Comparison of ENCODE assay signal across 16 cellular contexts in genomic region chr9:136577941-136578619, GRCh38. TPM values are rescaled to one million over a fixed set of nuclear protein-coding genes. Genes with fewer than 3 reads are reported as not detected.
A peak's percentile ranks its signal among the peaks of the same experiment; 100 is the strongest.
DNase-seq lines count a peak whose midpoint lies in the region; ATAC-seq and TF ChIP-seq lines count a peak whose summit lies in the region.
"Had no signal": no experiment of that assay in that cellular context is flagged by ENCODE, and none has a peak within 500 bp of the region (broad histone marks: within the 10 kb centered on the region; RNA-seq: fewer than 3 reads in every experiment).

No MANE protein-coding gene starts in this region.

- H3K36me3 ChIP-seq in Panc1 (ENCODE audit: control insufficient read depth, insufficient read depth, low read length) (no peaks in the 10 kb centered on the region), kidney epithelial cell (ENCODE audit: control insufficient read depth, insufficient read depth, low read length) (no peaks in the 10 kb centered on the region)
- H3K36me3 ChIP-seq: left lung had no signal

- in situ Hi-C loops in Panc1 (cut with HindIII; ENCODE audit: low pct_unique_long_range_greater_than_20kb, low sequenced_read_pairs), result no loop called here

- ATAC-seq in stimulated activated naive CD8-positive, alpha-beta T cell treated with anti-CD3 and anti-CD28 coated beads, Interleukin-15, amount 100 ng/mL, for 72 hours, result peak; percentile 18
- ATAC-seq in stimulated activated naive CD8-positive, alpha-beta T cell treated with anti-CD3 and anti-CD28 coated beads, Interleukin-15, Interleukin-2, amounts not matched to agents 100 U/mL and 50 U/mL, for 24 hours, result no peak
- peak; percentile 55 for ATAC-seq in Panc1
- ATAC-seq in GM21360 (IDR thresholded peaks at IDR 0.05; ENCODE audit: unreplicated experiment), result no peak
- no peak for ATAC-seq in CD4-positive, alpha-beta T cell (ENCODE audit: poor library complexity)

- no peak overlapping the region for H3K27ac Mint-ChIP-seq in stimulated activated naive CD8-positive, alpha-beta T cell treated with anti-CD3 and anti-CD28 coated beads, Interleukin-15, amount 100 ng/mL, for 72 hours
- H3K27ac Mint-ChIP-seq in CD4-positive, alpha-beta T cell, result no peak overlapping the region
- H3K27ac Mint-ChIP-seq: activated naive CD4-positive, alpha-beta T cell treated with anti-CD3 and anti-CD28 coated beads, Interleukin-2, amount 50 U/mL, for 72 hours had no signal

- POLR2A ChIA-PET in Panc1 (lab: Charles Lee), result interaction anchor here (1.2 kb wide), 1 partner anchor 93 kb away, joined by 12 read pairs; no protein-coding TSS in a partner anchor
- POLR2A ChIA-PET in CD4-positive, alpha-beta T cell (lab: Charles Lee), result no interaction called here

- intact Hi-C loops in Panc1 (cut with micrococcal nuclease; ENCODE audit: unreplicated experiment), result no loop called here
- intact Hi-C loops in CD4-positive, alpha-beta T cell (cut with DNase I, micrococcal nuclease), result no loop called here

- no peaks in the 10 kb centered on the region for H3K36me3 Mint-ChIP-seq in CD4-positive, alpha-beta T cell (ENCODE audit: low read depth)
- H3K36me3 Mint-ChIP-seq: activated naive CD4-positive, alpha-beta T cell treated with anti-CD3 and anti-CD28 coated beads, Interleukin-2, amount 50 U/mL, for 72 hours had no signal

- peaks cover 10% of the 10 kb centered on the region for H3K4me1 ChIP-seq in Panc1 (ENCODE audit: control insufficient read depth, insufficient read depth, low read length)

- H3K4me3 ChIP-seq in Panc1 (ENCODE audit: low read depth in 2 of 2, low read length in 2 of 2) (no peak overlapping the region), kidney epithelial cell (ENCODE audit: low read depth, low read length) (no peak overlapping the region)
- H3K4me3 ChIP-seq: left lung had no signal

- no peaks in the 10 kb centered on the region for H3K9me3 ChIP-seq in Panc1 (ENCODE audit: control insufficient read depth, insufficient read depth, low read depth, low read length)
- H3K9me3 ChIP-seq in CD4-positive, alpha-beta T cell (ENCODE audit: control insufficient read depth, low read length), result no peaks in the 10 kb centered on the region
- H3K9me3 ChIP-seq: left lung had no signal

- DNase-seq in stimulated activated naive CD8-positive, alpha-beta T cell treated with anti-CD3 and anti-CD28 coated beads, Interleukin-15, amount 100 ng/mL, for 72 hours, result peak in 1 of 2 donors; percentile 20
- DNase-seq in stimulated activated naive CD8-positive, alpha-beta T cell treated with anti-CD3 and anti-CD28 coated beads, Interleukin-15, Interleukin-2, amounts not matched to agents 100 U/mL and 50 U/mL, for 24 hours, result no peak
- no peak for DNase-seq in Panc1 (ENCODE audit: low read depth, low spot score)
- DNase-seq in kidney epithelial cell (ENCODE audit: low read depth), result peak; percentile 19
- no peak for DNase-seq in NCI-H2107 treated with DMSO at 0.1 percent for 48 hours (lab: John Stamatoyannopoulos, UW; ENCODE audit: unreplicated experiment)
- no peak for DNase-seq in CD4-positive, alpha-beta T cell
- DNase-seq in kidney glomerular epithelial cell (lab: John Stamatoyannopoulos, UW), result no peak
- DNase-seq: activated CD4-positive, alpha-beta T cell treated with anti-CD3 and anti-CD28 coated beads for 1 hour; activated T-cell treated with anti-CD3 and anti-CD28 coated beads, Interleukin-2, amount 50 U/mL, for 1 hour; AML-193; hypothalamus; MV-4-11; SHP77 treated with DMSO at 0.1 percent for 48 hours had no signal

- BruUV-seq in Panc1 (replicated peaks; lab: Mats Ljungman, UMichigan), result no TSS peak

- H3K27me3 ChIP-seq in Panc1 (ENCODE audit: control insufficient read depth, insufficient read depth, low read length) (no peaks in the 10 kb centered on the region), kidney epithelial cell (ENCODE audit: control insufficient read depth, insufficient read depth, low read length) (no peaks in the 10 kb centered on the region)
- H3K27me3 ChIP-seq in CD4-positive, alpha-beta T cell (ENCODE audit: control insufficient read depth, insufficient read depth, low read length), result no peaks in the 10 kb centered on the region

- H3K4me1 Mint-ChIP-seq in stimulated activated naive CD8-positive, alpha-beta T cell treated with anti-CD3 and anti-CD28 coated beads, Interleukin-15, amount 100 ng/mL, for 72 hours, result peaks cover 16% of the 10 kb centered on the region
- H3K4me1 Mint-ChIP-seq in CD4-positive, alpha-beta T cell (ENCODE audit: low read depth), result peaks cover 6% of the 10 kb centered on the region

- peaks cover 0 to 5% of the 10 kb centered on the region in 2 donors for H3K9me3 Mint-ChIP-seq in stimulated activated naive CD8-positive, alpha-beta T cell treated with anti-CD3 and anti-CD28 coated beads, Interleukin-15, amount 100 ng/mL, for 72 hours
- H3K9me3 Mint-ChIP-seq in CD4-positive, alpha-beta T cell, result no peaks in the 10 kb centered on the region
- H3K9me3 Mint-ChIP-seq: activated naive CD4-positive, alpha-beta T cell treated with anti-CD3 and anti-CD28 coated beads, Interleukin-2, amount 50 U/mL, for 72 hours had no signal

- no peak overlapping the region for H3K4me3 Mint-ChIP-seq in stimulated activated naive CD8-positive, alpha-beta T cell treated with anti-CD3 and anti-CD28 coated beads, Interleukin-15, amount 100 ng/mL, for 72 hours
- no peak overlapping the region for H3K4me3 Mint-ChIP-seq in CD4-positive, alpha-beta T cell

- H3K27ac ChIP-seq in Panc1 (ENCODE audit: low read length), result no peak overlapping the region
- H3K27ac ChIP-seq in CD4-positive, alpha-beta T cell (ENCODE audit: low read depth, low read length), result no peak overlapping the region
- H3K27ac ChIP-seq: left lung had no signal

- TF ChIP-seq CTCF in Panc1 (IDR thresholded peaks at IDR 0.05), result no peak
- TF ChIP-seq CTCF in kidney epithelial cell (IDR thresholded peaks at IDR 0.05; ENCODE audit: insufficient read depth, low read length, poor library complexity, severe bottlenecking), result no peak
- TF ChIP-seq CTCF in CD4-positive, alpha-beta T cell (IDR thresholded peaks at IDR 0.05), result no peak

- CTCF ChIA-PET in Panc1 (lab: Charles Lee), result no interaction called here
- CTCF ChIA-PET in CD4-positive, alpha-beta T cell (lab: Charles Lee), result no interaction called here

- no peaks in the 10 kb centered on the region for H3K27me3 Mint-ChIP-seq in stimulated activated naive CD8-positive, alpha-beta T cell treated with anti-CD3 and anti-CD28 coated beads, Interleukin-15, amount 100 ng/mL, for 72 hours
- no peaks in the 10 kb centered on the region for H3K27me3 Mint-ChIP-seq in CD4-positive, alpha-beta T cell

RNA-seq across cellular contexts. Expression of gene NOTCH1, which starts 32.2 kb away (rescaled TPM):
- total RNA-seq in Panc1 (2021; ENCODE audit: unreplicated experiment), result 13.4 TPM
- polyA plus RNA-seq in Panc1 (2012; ENCODE audit: insufficient read length), result 11.1 TPM
- total RNA-seq in kidney epithelial cell, result 40.9 and 52.4 TPM in 2 replicates
- total RNA-seq in CD4-positive, alpha-beta T cell, result 10 to 100 TPM; 30.8 to 34.2 TPM

Comparison
In these comparisons a context has a peak if more than half of its experiments do, and no peak if none do; other contexts are left out.
1. ATAC-seq: peak in stimulated activated naive CD8-positive, alpha-beta T cell treated with anti-CD3 and anti-CD28 coated beads, Interleukin-15, amount 100 ng/mL, for 72 hours (single experiment) and Panc1 (single experiment); none in stimulated activated naive CD8-positive, alpha-beta T cell treated with anti-CD3 and anti-CD28 coated beads, Interleukin-15, Interleukin-2, amounts not matched to agents 100 U/mL and 50 U/mL, for 24 hours (single experiment), GM21360 (single experiment) and CD4-positive, alpha-beta T cell (single experiment).